In genomic region chr22:46064236-46064965, GRCh38 we compare ENCODE assay signal across 8 cellular contexts.
A peak's percentile ranks its signal among the peaks of the same experiment; 100 is the strongest.
DNase-seq lines count a peak whose midpoint lies in the region; ATAC-seq and TF ChIP-seq lines count a peak whose summit lies in the region.

No MANE protein-coding gene starts in this region.

- no peak for ATAC-seq in HG02973 (IDR thresholded peaks at IDR 0.05; ENCODE audit: unreplicated experiment)
- no peak for ATAC-seq in GM21576 (IDR thresholded peaks at IDR 0.05; ENCODE audit: unreplicated experiment)
- ATAC-seq in GM18502 (IDR thresholded peaks at IDR 0.05; ENCODE audit: poor library complexity, unreplicated experiment) = no peak

- peak overlapping the region in 2 of 4 donors; percentile 18 to 20 for H3K4me3 ChIP-seq in Peyer's patch
- peak overlapping the region; percentile 14 for H3K4me3 ChIP-seq in rectal smooth muscle tissue (ENCODE audit: low read length)

- TF ChIP-seq POLR2A in Peyer's patch (IDR thresholded peaks at IDR 0.05) = no peak

- H3K4me1 ChIP-seq in Peyer's patch (peaks cover 0 to 52% (median 6%) of the 10 kb centered on the region in 4 donors), rectal smooth muscle tissue (ENCODE audit: control insufficient read depth, insufficient read depth, low read length) (peaks cover 63% of the 10 kb centered on the region)

- H3K27me3 ChIP-seq in Peyer's patch (no peaks in the 10 kb centered on the region), rectal smooth muscle tissue (ENCODE audit: control insufficient read depth, insufficient read depth, low read length) (no peaks in the 10 kb centered on the region)

- H3K27ac ChIP-seq in C4-2B (peak overlapping the region; percentile 98), Peyer's patch (peak overlapping the region; percentile 39 to 100 (median 90)), rectal smooth muscle tissue (ENCODE audit: low read depth, low read length) (peak overlapping the region; percentile 96)

- TF ChIP-seq CTCF in C4-2B (conservative IDR thresholded peaks at IDR 0.05) (no peak), Peyer's patch (IDR thresholded peaks at IDR 0.05) (no peak)

- DNase-seq in Peyer's patch (peak in 2 of 3 donors; percentile 45 to 48), fibroblast of peridontal ligament (ENCODE audit: extremely low read depth) (peak; percentile 65), NCI-H345 (lab: John Stamatoyannopoulos, UW) (no peak)

- no peak overlapping the region for H3K9ac ChIP-seq in rectal smooth muscle tissue (ENCODE audit: low read length)

- H3K36me3 ChIP-seq in Peyer's patch (no peaks in the 10 kb centered on the region), rectal smooth muscle tissue (ENCODE audit: control insufficient read depth, insufficient read depth, low read length) (no peaks in the 10 kb centered on the region)

- no peaks in the 10 kb centered on the region for H3K9me3 ChIP-seq in Peyer's patch
